ENCODE assay signal across 26 cellular contexts in genomic region chr13:86399572-86399971, GRCh38.
"Had no signal": no experiment of that assay in that cellular context is flagged by ENCODE, and none has a peak within 500 bp of the region (broad histone marks: within the 10 kb centered on the region; RNA-seq: fewer than 3 reads in every experiment).

No MANE protein-coding gene starts in this region.

- H3K4me3 ChIP-seq: left ventricle myocardium inferior, lung, neural progenitor cell, ovary, right atrium auricular region, right lobe of liver, smooth muscle cell, tibial nerve, uterus had no signal

- H3K4me1 ChIP-seq: left ventricle myocardium inferior, neural progenitor cell, right atrium auricular region, right lobe of liver, tibial nerve, uterus had no signal

- H3K4me1 Mint-ChIP-seq: memory B cell; naive B cell; natural killer cell; nephron progenitor cell; neural progenitor cell; stimulated activated memory B cell treated with anti-CD40 and anti-IgM and Interleukin-4, amounts not matched to agents 10 μg/mL and 1 μg/mL and 100 μg/mL, for 72 hours; stimulated activated naive CD8-positive, alpha-beta T cell treated with anti-CD3 and anti-CD28 coated beads, Interleukin-15, amount 100 ng/mL, for 72 hours had no signal

- H3K36me3 ChIP-seq: left ventricle myocardium inferior, neural progenitor cell, ovary, right atrium auricular region, right lobe of liver, tibial nerve, uterus had no signal

- H3K4me3 Mint-ChIP-seq: memory B cell; mesothelial cell of epicardium; naive B cell; natural killer cell; nephron progenitor cell; neural progenitor cell; stimulated activated memory B cell treated with anti-CD40 and anti-IgM and Interleukin-4, amounts not matched to agents 10 μg/mL and 1 μg/mL and 100 μg/mL, for 72 hours; stimulated activated naive CD8-positive, alpha-beta T cell treated with anti-CD3 and anti-CD28 coated beads, Interleukin-15, amount 100 ng/mL, for 72 hours; type B pancreatic cell had no signal

- H3K27ac Mint-ChIP-seq: memory B cell; mesothelial cell of epicardium; naive B cell; natural killer cell; nephron progenitor cell; neural progenitor cell; progenitor cell of endocrine pancreas; stimulated activated memory B cell treated with anti-CD40 and anti-IgM and Interleukin-4, amounts not matched to agents 10 μg/mL and 1 μg/mL and 100 μg/mL, for 72 hours; stimulated activated naive CD8-positive, alpha-beta T cell treated with anti-CD3 and anti-CD28 coated beads, Interleukin-15, amount 100 ng/mL, for 72 hours; type B pancreatic cell had no signal

- H2AFZ ChIP-seq: neural progenitor cell had no signal

- H3K36me3 Mint-ChIP-seq: memory B cell; mesothelial cell of epicardium; naive B cell; natural killer cell; neural progenitor cell; stimulated activated memory B cell treated with anti-CD40 and anti-IgM and Interleukin-4, amounts not matched to agents 10 μg/mL and 1 μg/mL and 100 μg/mL, for 72 hours; type B pancreatic cell had no signal

- H3K9me3 Mint-ChIP-seq: mesothelial cell of epicardium; nephron progenitor cell; neural progenitor cell; stimulated activated memory B cell treated with anti-CD40 and anti-IgM and Interleukin-4, amounts not matched to agents 10 μg/mL and 1 μg/mL and 100 μg/mL, for 72 hours; stimulated activated naive CD8-positive, alpha-beta T cell treated with anti-CD3 and anti-CD28 coated beads, Interleukin-15, amount 100 ng/mL, for 72 hours; type B pancreatic cell had no signal

- DNase-seq: hypothalamus; islet precursor cell; left ventricle myocardium inferior; naive B cell; natural killer cell; nephron progenitor cell; ovary; right lobe of liver; stimulated activated CD4-positive, alpha-beta T cell treated with anti-CD3 and anti-CD28 coated beads, Interleukin-1b, Interleukin-23, amount 100 ng/mL, for 48 hours; stimulated activated CD4-positive, alpha-beta T cell treated with anti-CD3 and anti-CD28 coated beads, Interleukin-2, amount 100 ng/mL, for 48 hours; stimulated activated CD4-positive, alpha-beta T cell treated with anti-CD3 and anti-CD28 coated beads, Interleukin-4, amount 100 ng/mL, for 4 hours; stimulated activated CD8-positive, alpha-beta memory T cell treated with anti-CD3 and anti-CD28 coated beads, Interleukin-4, amount 100 ng/mL, for 48 hours; stimulated activated naive CD4-positive, alpha-beta T cell treated with Interleukin-2 at 50 U/mL for 16 hours; stimulated activated naive CD8-positive, alpha-beta T cell treated with anti-CD3 and anti-CD28 coated beads, Interleukin-15, amount 100 ng/mL, for 72 hours; substantia nigra; uterus had no signal

- ATAC-seq: natural killer cell; right lobe of liver; stimulated activated memory B cell treated with anti-CD40 and anti-IgM and Interleukin-4, amounts not matched to agents 10 μg/mL and 1 μg/mL and 100 μg/mL, for 72 hours; stimulated activated naive CD8-positive, alpha-beta T cell treated with anti-CD3 and anti-CD28 coated beads, Interleukin-15, amount 100 ng/mL, for 72 hours had no signal

- H3K9me3 ChIP-seq: left ventricle myocardium inferior, ovary, right atrium auricular region, tibial nerve, uterus had no signal

- H3K27me3 Mint-ChIP-seq: memory B cell; naive B cell; progenitor cell of endocrine pancreas; stimulated activated memory B cell treated with anti-CD40 and anti-IgM and Interleukin-4, amounts not matched to agents 10 μg/mL and 1 μg/mL and 100 μg/mL, for 72 hours; stimulated activated naive CD8-positive, alpha-beta T cell treated with anti-CD3 and anti-CD28 coated beads, Interleukin-15, amount 100 ng/mL, for 72 hours; type B pancreatic cell had no signal

- H3K4me2 ChIP-seq: neural progenitor cell, smooth muscle cell had no signal

- H3K27me3 ChIP-seq: neural progenitor cell, ovary, right atrium auricular region, right lobe of liver, tibial nerve, uterus had no signal

- H3K27ac ChIP-seq: left ventricle myocardium inferior, neural progenitor cell, ovary, right atrium auricular region, right lobe of liver, tibial nerve, uterus had no signal
